ENCODE assay signal across 1 cellular context in genomic region chr6:41051873-41052272, GRCh38.
A peak's percentile ranks its signal among the peaks of the same experiment; 100 is the strongest.
TF ChIP-seq lines count a peak whose summit lies in the region.

No MANE protein-coding gene starts in this region.

TF ChIP-seq in K562, 482 proteins besides CTCF, POLR2A, EP300 and RAD21 (continued from another document and continues in another):
- no peak for TF ChIP-seq GTF3C2 (IDR thresholded peaks at IDR 0.05; ENCODE audit: borderline replicate concordance, extremely low read depth, insufficient read length)
- TF ChIP-seq FOXO4 (CRISPR knock-in tag; IDR thresholded peaks at IDR 0.05), result no peak
- TF ChIP-seq GMEB1 (CRISPR knock-in tag; IDR thresholded peaks at IDR 0.05), result 0 out of 2 replicates have a peak, but pooled peaks have one; percentile 6
- no peak for TF ChIP-seq ZNF75A (CRISPR knock-in tag; IDR thresholded peaks at IDR 0.05)
- no peak for TF ChIP-seq XRCC3 (IDR thresholded peaks at IDR 0.05)
- peak; percentile 86 for TF ChIP-seq ZNF239 (CRISPR knock-in tag; IDR thresholded peaks at IDR 0.05)
- TF ChIP-seq TEAD1 (CRISPR knock-in tag; IDR thresholded peaks at IDR 0.05), result peak in 1 of 2 experiments; percentile 28; a peak in 1 of 4 replicates
- TF ChIP-seq FUS (optimal IDR thresholded peaks at IDR 0.05; ENCODE audit: low read depth, low read length), result no peak
- no peak for TF ChIP-seq RBM22 (IDR thresholded peaks at IDR 0.05; ENCODE audit: low read depth, low read length, poor library complexity, severe bottlenecking)
- TF ChIP-seq NR3C1 (CRISPR knock-in tag; IDR thresholded peaks at IDR 0.05), result no peak
- peak; percentile 63 for TF ChIP-seq GABPA (tag; conservative IDR thresholded peaks at IDR 0.05; ENCODE audit: low read depth)
- TF ChIP-seq SP2 (IDR thresholded peaks at IDR 0.05; ENCODE audit: extremely low read depth, low read depth, low read length, poor library complexity, severe bottlenecking), result no peak
- TF ChIP-seq NFYB (IDR thresholded peaks at IDR 0.05; ENCODE audit: extremely low read depth, insufficient read length), result no peak
- no peak for TF ChIP-seq KAT7 (CRISPR knock-in tag; IDR thresholded peaks at IDR 0.05; ENCODE audit: borderline replicate concordance)
- no peak for TF ChIP-seq MIER1 (IDR thresholded peaks at IDR 0.05; ENCODE audit: low read depth)
- TF ChIP-seq SMARCE1 (IDR thresholded peaks at IDR 0.05), result peak; percentile 17; the same call in 1 of the 2 replicates
- TF ChIP-seq ELK3 (CRISPR knock-in tag; IDR thresholded peaks at IDR 0.05), result no peak
- TF ChIP-seq FOXA3 (CRISPR knock-in tag; conservative IDR thresholded peaks at IDR 0.05 in 1 of 2, IDR thresholded peaks at IDR 0.05 in 1 of 2), result no peak
- no peak for TF ChIP-seq RBM34 (IDR thresholded peaks at IDR 0.05; ENCODE audit: borderline replicate concordance, insufficient read depth, low read length)
- 0 out of 2 replicates have a peak, but pooled peaks have one; percentile 37 for TF ChIP-seq DPF2 (IDR thresholded peaks at IDR 0.05)
- TF ChIP-seq ARID3B (CRISPR knock-in tag; IDR thresholded peaks at IDR 0.05; ENCODE audit: borderline replicate concordance), result no peak
- TF ChIP-seq FOXK2 (conservative IDR thresholded peaks at IDR 0.05 in 1 of 2, IDR thresholded peaks at IDR 0.05 in 1 of 2; ENCODE audit: low read depth in 2 of 2), result no peak
- no peak for TF ChIP-seq ZNF398 (CRISPR knock-in tag; IDR thresholded peaks at IDR 0.05)
- TF ChIP-seq ATF4 (CRISPR knock-in tag; IDR thresholded peaks at IDR 0.05), result no peak
- no peak for TF ChIP-seq SIRT6 (IDR thresholded peaks at IDR 0.05; ENCODE audit: low read depth, low read length)
- TF ChIP-seq ZNF766 (CRISPR knock-in tag; conservative IDR thresholded peaks at IDR 0.05), result peak; percentile 64; the same call in 1 of the 2 replicates
- TF ChIP-seq TBP (optimal IDR thresholded peaks at IDR 0.05; ENCODE audit: low read depth, low read length), result no peak
- no peak for TF ChIP-seq MEF2D (tag; conservative IDR thresholded peaks at IDR 0.05; ENCODE audit: low read depth)
- no peak for TF ChIP-seq DMBX1 (CRISPR knock-in tag; IDR thresholded peaks at IDR 0.05; ENCODE audit: borderline replicate concordance)
- no peak for TF ChIP-seq ZNF224 (CRISPR knock-in tag; IDR thresholded peaks at IDR 0.05)
- no peak for TF ChIP-seq ZNF24 (IDR thresholded peaks at IDR 0.05)
- no peak for TF ChIP-seq ZNF695 (CRISPR knock-in tag; IDR thresholded peaks at IDR 0.05)
- TF ChIP-seq MTF1 (CRISPR knock-in tag; IDR thresholded peaks at IDR 0.05; ENCODE audit: borderline replicate concordance), result no peak
- TF ChIP-seq SMAD1 (IDR thresholded peaks at IDR 0.05; ENCODE audit: low read depth, low read length, partially characterized antibody), result no peak
- no peak for TF ChIP-seq ZNF316 (IDR thresholded peaks at IDR 0.05)
- TF ChIP-seq ZNF639 (CRISPR knock-in tag; conservative IDR thresholded peaks at IDR 0.05 in 1 of 2, IDR thresholded peaks at IDR 0.05 in 1 of 2), result peak in 1 of 2 experiments; percentile 65; a peak in 2 of 4 replicates
- no peak for TF ChIP-seq ZNF696 (CRISPR knock-in tag; conservative IDR thresholded peaks at IDR 0.05)
- TF ChIP-seq ZNF609 (CRISPR knock-in tag; IDR thresholded peaks at IDR 0.05; ENCODE audit: borderline replicate concordance), result no peak
- no peak for TF ChIP-seq SP1 (CRISPR knock-in tag; IDR thresholded peaks at IDR 0.05)
- TF ChIP-seq GABPB1 (CRISPR knock-in tag; IDR thresholded peaks at IDR 0.05), result 0 out of 2 replicates have a peak, but pooled peaks have one; percentile 4
- no peak for TF ChIP-seq ZNF124 (CRISPR knock-in tag; IDR thresholded peaks at IDR 0.05)
- TF ChIP-seq UBTF (IDR thresholded peaks at IDR 0.05; ENCODE audit: borderline replicate concordance in 1 of 2, low read depth in 2 of 2, low read length in 2 of 2), result no peak
- no peak for TF ChIP-seq CBX3 (IDR thresholded peaks at IDR 0.05; ENCODE audit: borderline replicate concordance in 1 of 2, low read length in 2 of 2)
